ENCODE assay signal across 8 cellular contexts in genomic region chr14:91373591-91374245, GRCh38. TPM values are rescaled to one million over a fixed set of nuclear protein-coding genes. Genes with fewer than 3 reads are reported as not detected.
DNase-seq lines count a peak whose midpoint lies in the region; ATAC-seq and TF ChIP-seq lines count a peak whose summit lies in the region.

No MANE protein-coding gene starts in this region.

- H3K9me3 Mint-ChIP-seq in CD8-positive, alpha-beta memory T cell: no peaks in the 10 kb centered on the region

- H3K27ac Mint-ChIP-seq in CD8-positive, alpha-beta memory T cell: peak overlapping the region; percentile 84 to 99 (median 95)

- no peaks in the 10 kb centered on the region; the same call in 1 of the 2 replicates for H4K20me1 ChIP-seq in SU-DHL-6 (ENCODE audit: low read depth, low read length)

- peak overlapping the region; percentile 54 for H3K9ac ChIP-seq in SU-DHL-6 (ENCODE audit: low read length)

- peaks cover 74% of the 10 kb centered on the region for H3F3A ChIP-seq in SU-DHL-6 (ENCODE audit: insufficient read depth)

- H3K79me2 ChIP-seq in SU-DHL-6 (ENCODE audit: insufficient read depth, low read length): peaks cover 97% of the 10 kb centered on the region

- H3K4me3 ChIP-seq in CD8-positive, alpha-beta memory T cell (ENCODE audit: low read length): peak overlapping the region; percentile 68
- H3K4me3 ChIP-seq in SU-DHL-6 (ENCODE audit: insufficient read depth, low read length, poor library complexity, severe bottlenecking): peak overlapping the region; percentile 26
- H3K4me3 ChIP-seq in esophagus squamous epithelium: peak overlapping the region in 1 of 4 donors; percentile 9

- peaks cover 0 to 33% (median 3%) of the 10 kb centered on the region in 3 donors for H3K36me3 Mint-ChIP-seq in CD8-positive, alpha-beta memory T cell

- TF ChIP-seq CTCF in SU-DHL-6 (IDR thresholded peaks at IDR 0.05; ENCODE audit: insufficient read depth, low read length, poor library complexity, severe bottlenecking): no peak
- TF ChIP-seq CTCF in esophagus squamous epithelium (IDR thresholded peaks at IDR 0.05): no peak

- peak overlapping the region; percentile 63 for H3K27ac ChIP-seq in CD8-positive, alpha-beta memory T cell (ENCODE audit: low read depth, low read length)
- H3K27ac ChIP-seq in SU-DHL-6 (ENCODE audit: low read depth, low read length): peak overlapping the region; percentile 98
- peak overlapping the region; percentile 21 to 65 (median 30) for H3K27ac ChIP-seq in esophagus squamous epithelium

- intact Hi-C loops in esophagus squamous epithelium (cut with DNase I) (no loop called here), Right ventricle myocardium superior (cut with DNase I) (no loop called here)

- no peaks in the 10 kb centered on the region for H3K27me3 Mint-ChIP-seq in CD8-positive, alpha-beta memory T cell

- H2AFZ ChIP-seq in SU-DHL-6 (ENCODE audit: low read depth, low read length, severe bottlenecking): no peak overlapping the region

- no peaks in the 10 kb centered on the region for H3K9me3 ChIP-seq in CD8-positive, alpha-beta memory T cell (ENCODE audit: low read length)
- no peaks in the 10 kb centered on the region for H3K9me3 ChIP-seq in SU-DHL-6 (ENCODE audit: insufficient read depth, low read length)
- no peaks in the 10 kb centered on the region for H3K9me3 ChIP-seq in esophagus squamous epithelium

- H3K4me3 Mint-ChIP-seq in CD8-positive, alpha-beta memory T cell: peak overlapping the region; percentile 71 to 90 (median 85)

- WGBS in esophagus squamous epithelium, 2 donors: 34 to 56% methylated on average over 8 to 11 of the region's 11 CpGs

- no peaks in the 10 kb centered on the region for H3K9me2 ChIP-seq in SU-DHL-6 (replicated peaks; ENCODE audit: insufficient read depth, low read length)

- CTCF ChIA-PET in CD8-positive, alpha-beta memory T cell (lab: Charles Lee): interaction anchor here (1.1 to 8.2 kb wide), 10 partner anchors 20 to 56 kb away, joined by 3 to 95 read pairs (median 8); partner anchors contain the start of gene CCDC88C

- peak in 4 of 5 donors; percentile 37 to 68 (median 51) for DNase-seq in CD8-positive, alpha-beta memory T cell
- DNase-seq in esophagus squamous epithelium (lab: John Stamatoyannopoulos, UW) (no peak), Right ventricle myocardium superior (no peak), NCI-H1048 (lab: John Stamatoyannopoulos, UW) (no peak)

- peak overlapping the region; percentile 60 for H3K4me2 ChIP-seq in SU-DHL-6 (ENCODE audit: low read depth, low read length, poor library complexity, severe bottlenecking)

- no peak for TF ChIP-seq POLR2A in esophagus squamous epithelium (IDR thresholded peaks at IDR 0.05)

- POLR2A ChIA-PET in CD8-positive, alpha-beta memory T cell (lab: Charles Lee): interaction anchor here (0.6 to 3.1 kb wide), 15 partner anchors 13 to 56 kb away, joined by 3 to 17 read pairs (median 5); partner anchors contain the start of gene CCDC88C

- peaks cover 94 to 100% (median 100%) of the 10 kb centered on the region in 3 donors for H3K4me1 Mint-ChIP-seq in CD8-positive, alpha-beta memory T cell

- no peaks in the 10 kb centered on the region for H3K27me3 ChIP-seq in CD8-positive, alpha-beta memory T cell (ENCODE audit: insufficient read depth, low read length, poor library complexity, severe bottlenecking)
- H3K27me3 ChIP-seq in SU-DHL-6 (ENCODE audit: low read length): no peaks in the 10 kb centered on the region
- H3K27me3 ChIP-seq in esophagus squamous epithelium: no peaks in the 10 kb centered on the region

- H3K36me3 ChIP-seq in CD8-positive, alpha-beta memory T cell (ENCODE audit: insufficient read depth, low read length): peaks cover 10% of the 10 kb centered on the region
- H3K36me3 ChIP-seq in SU-DHL-6 (ENCODE audit: low read length): no peaks in the 10 kb centered on the region
- no peaks in the 10 kb centered on the region for H3K36me3 ChIP-seq in esophagus squamous epithelium

- peak; percentile 66 for ATAC-seq in GM19351 (IDR thresholded peaks at IDR 0.05; ENCODE audit: unreplicated experiment)
- peak; percentile 52 for ATAC-seq in HG03196 (IDR thresholded peaks at IDR 0.05; ENCODE audit: unreplicated experiment)
- no peak for ATAC-seq in esophagus mucosa
- no peak for ATAC-seq in Right ventricle myocardium superior (ENCODE audit: poor library complexity)

- peaks cover 99% of the 10 kb centered on the region for H3K4me1 ChIP-seq in CD8-positive, alpha-beta memory T cell (ENCODE audit: insufficient read depth, low read length)
- peaks cover 44 to 100% (median 77%) of the 10 kb centered on the region in 3 donors for H3K4me1 ChIP-seq in esophagus squamous epithelium

RNA-seq across cellular contexts. Expression of gene CCDC88C, which starts 43.9 kb away (rescaled TPM):
- total RNA-seq in CD8-positive, alpha-beta memory T cell: 10 to 100 TPM; 71.7 to 74.1 TPM
- polyA plus RNA-seq in CD8-positive, alpha-beta memory T cell: 42.3 TPM
- 10 to 100 TPM; 23.2 to 31.5 (median 29.9) TPM for total RNA-seq in esophagus squamous epithelium
- total RNA-seq in esophagus mucosa: 26.7 TPM
- total RNA-seq in Right ventricle myocardium superior: 2.9 TPM

Comparison
In these comparisons a context has a peak if more than half of its experiments do, and no peak if none do; other contexts are left out.
1. DNase-seq: peak in CD8-positive, alpha-beta memory T cell (4 of 5); none in esophagus squamous epithelium (single experiment), Right ventricle myocardium superior (single experiment) and NCI-H1048 (single experiment).
2. H3K27ac ChIP-seq: peak in every context shown above with its lines; median percentile 98 in SU-DHL-6; 63 in CD8-positive, alpha-beta memory T cell; 30 in esophagus squamous epithelium.
3. ATAC-seq: peak in GM19351 (single experiment) and HG03196 (single experiment); none in esophagus mucosa (single experiment) and Right ventricle myocardium superior (single experiment).